ENCODE assay signal across 12 cellular contexts in the genomic region with DNA sequence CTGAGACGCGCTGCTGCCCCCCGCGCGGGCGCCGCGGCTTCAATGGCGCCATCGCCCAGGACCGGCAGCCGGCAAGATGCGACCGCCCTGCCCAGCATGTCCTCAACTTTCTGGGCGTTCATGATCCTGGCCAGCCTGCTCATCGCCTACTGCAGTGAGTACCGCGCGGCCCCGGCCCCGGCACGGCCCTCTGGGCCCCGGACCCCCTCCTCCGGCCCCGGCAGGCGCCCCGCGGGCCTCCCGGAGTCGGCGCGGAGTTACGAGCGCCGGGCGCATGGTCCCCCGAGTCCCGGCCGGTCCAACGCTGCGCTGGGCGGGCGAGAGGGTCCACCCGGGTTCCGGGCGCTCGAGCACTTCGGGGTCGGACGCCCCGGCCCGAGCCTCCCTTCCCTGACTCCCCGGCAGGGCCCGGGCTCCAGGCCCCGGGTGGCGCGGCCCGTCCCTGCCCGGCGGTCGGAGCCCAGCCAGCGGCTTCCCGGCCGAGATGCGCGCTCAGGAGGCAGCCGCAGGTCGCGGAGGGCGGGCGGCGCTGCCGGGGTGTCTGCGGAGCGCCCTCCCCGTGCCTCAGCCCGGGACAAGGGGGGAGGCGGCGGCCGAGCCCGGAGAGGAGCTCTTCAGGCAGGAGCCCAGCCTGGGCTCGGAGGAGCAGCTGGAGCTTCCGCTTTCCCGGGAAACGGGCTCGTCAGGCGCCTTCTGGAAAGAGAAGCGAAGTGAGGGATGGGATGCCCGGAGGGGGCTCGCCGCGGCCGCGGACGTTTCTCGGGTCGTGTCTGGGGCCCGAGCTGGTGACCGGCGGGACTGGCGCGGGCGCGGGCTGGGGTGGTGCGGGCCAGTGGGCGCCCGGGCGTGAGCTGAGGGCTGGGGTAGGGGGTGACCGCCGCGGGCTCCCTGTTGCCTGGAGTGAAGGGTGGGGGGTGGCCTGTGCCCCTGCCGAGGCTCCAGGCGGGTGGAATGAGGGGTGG.
DNase-seq lines count a peak whose midpoint lies in the region; ATAC-seq and TF ChIP-seq lines count a peak whose summit lies in the region.
"Had no signal": no experiment of that assay in that cellular context is flagged by ENCODE, and none has a peak within 500 bp of the region (broad histone marks: within the 10 kb centered on the region; RNA-seq: fewer than 3 reads in every experiment).

No MANE protein-coding gene starts in this region.

- H4K20me1 ChIP-seq in hepatocyte (ENCODE audit: insufficient read depth, poor library complexity, severe bottlenecking): no peaks in the 10 kb centered on the region

- peak overlapping the region; percentile 56 for H2AFZ ChIP-seq in hepatocyte

- H3K27ac ChIP-seq in WERI-Rb-1 (peak overlapping the region; percentile 19; the same call in 1 of the 2 replicates), hepatocyte (no peak overlapping the region)

- H3K27me3 Mint-ChIP-seq in activated T-helper 17 cell treated with anti-CD3 and anti-CD28 coated beads, Interleukin-2, amount 50 U/mL, for 72 hours: peaks cover 51% of the 10 kb centered on the region

- H3K27me3 ChIP-seq in WERI-Rb-1 (ENCODE audit: insufficient read depth, low read depth, severe bottlenecking) (no peaks in the 10 kb centered on the region), hepatocyte (peaks cover 56% of the 10 kb centered on the region)

- no peak overlapping the region for H3K27ac Mint-ChIP-seq in activated T-helper 17 cell treated with anti-CD3 and anti-CD28 coated beads, Interleukin-2, amount 50 U/mL, for 72 hours
- H3K27ac Mint-ChIP-seq: activated naive CD4-positive, alpha-beta T cell treated with anti-CD3 and anti-CD28 coated beads, Interleukin-2, amount 10 ng/mL, durations not matched to agents 7 days and 5 days had no signal

- ATAC-seq in activated T-helper 17 cell treated with anti-CD3 and anti-CD28 coated beads, Interleukin-2, amount 50 U/mL, for 72 hours (replicated peaks): no peak

- H3K36me3 ChIP-seq in WERI-Rb-1 (no peaks in the 10 kb centered on the region), hepatocyte (replicated peaks; ENCODE audit: insufficient read depth, low read depth) (no peaks in the 10 kb centered on the region)

- H3K9me2 ChIP-seq in hepatocyte (replicated peaks; ENCODE audit: insufficient read depth): no peaks in the 10 kb centered on the region

- H3K4me1 ChIP-seq in hepatocyte (ENCODE audit: insufficient read depth): peaks cover 10% of the 10 kb centered on the region

- H3K36me3 Mint-ChIP-seq in activated T-helper 17 cell treated with anti-CD3 and anti-CD28 coated beads, Interleukin-2, amount 50 U/mL, for 72 hours (ENCODE audit: low read depth): no peaks in the 10 kb centered on the region
- H3K36me3 Mint-ChIP-seq: activated naive CD4-positive, alpha-beta T cell treated with anti-CD3 and anti-CD28 coated beads, Interleukin-2, amount 10 ng/mL, durations not matched to agents 7 days and 5 days had no signal

- H3K9me3 ChIP-seq in WERI-Rb-1 (ENCODE audit: severe bottlenecking) (no peaks in the 10 kb centered on the region), hepatocyte (ENCODE audit: low read depth) (no peaks in the 10 kb centered on the region)

- H3K4me3 Mint-ChIP-seq in activated T-helper 17 cell treated with anti-CD3 and anti-CD28 coated beads, Interleukin-2, amount 50 U/mL, for 72 hours: no peak overlapping the region
- H3K4me3 Mint-ChIP-seq: activated naive CD4-positive, alpha-beta T cell treated with anti-CD3 and anti-CD28 coated beads, Interleukin-2, amount 10 ng/mL, durations not matched to agents 7 days and 5 days had no signal

- H3K4me1 Mint-ChIP-seq in activated T-helper 17 cell treated with anti-CD3 and anti-CD28 coated beads, Interleukin-2, amount 50 U/mL, for 72 hours: no peaks in the 10 kb centered on the region
- H3K4me1 Mint-ChIP-seq: activated naive CD4-positive, alpha-beta T cell treated with anti-CD3 and anti-CD28 coated beads, Interleukin-2, amount 10 ng/mL, durations not matched to agents 7 days and 5 days had no signal

- TF ChIP-seq CTCF in WERI-Rb-1 (IDR thresholded peaks at IDR 0.05; ENCODE audit: low read depth, low read length) (no peak), hepatocyte (IDR thresholded peaks at IDR 0.05; ENCODE audit: poor library complexity) (no peak)

- 1% methylated on average over 63 of the region's 113 CpGs for WGBS in hepatocyte (ENCODE audit: low lambda C conversion rate, missing lambda C conversion rate)

- H3K79me2 ChIP-seq in hepatocyte: no peaks in the 10 kb centered on the region

- H3K4me3 ChIP-seq in WERI-Rb-1 (ENCODE audit: low read depth, low read length): peak overlapping the region; percentile 54
- peak overlapping the region; percentile 42 for H3K4me3 ChIP-seq in hepatocyte

- DNase-seq in EL (peak; percentile 8), WERI-Rb-1 (no peak), hepatocyte (ENCODE audit: low spot score) (peak; percentile 44), retina (peak; percentile 79), NCI-H446 treated with DMSO at 0.1 percent for 48 hours (lab: John Stamatoyannopoulos, UW) (no peak), medulla oblongata (ENCODE audit: extremely low spot score) (no peak)
- no peak for DNase-seq in activated CD4-positive, alpha-beta T cell treated with anti-CD3 and anti-CD28 coated beads, Interleukin-2, amount 50 U/mL, for 1 hour
- DNase-seq: activated naive CD4-positive, alpha-beta T cell treated with anti-CD3 and anti-CD28 coated beads, Interleukin-2, amount 10 ng/mL, durations not matched to agents 7 days and 5 days; DMS53; NCI-H1417; stimulated activated CD4-positive, alpha-beta T cell treated with anti-CD3 and anti-CD28 coated beads, Interleukin-4, amount 100 ng/mL, for 1 hour had no signal

- H3K9me3 Mint-ChIP-seq in activated T-helper 17 cell treated with anti-CD3 and anti-CD28 coated beads, Interleukin-2, amount 50 U/mL, for 72 hours: no peaks in the 10 kb centered on the region
- H3K9me3 Mint-ChIP-seq: activated naive CD4-positive, alpha-beta T cell treated with anti-CD3 and anti-CD28 coated beads, Interleukin-2, amount 10 ng/mL, durations not matched to agents 7 days and 5 days had no signal

- H3K4me2 ChIP-seq in hepatocyte: peak overlapping the region; percentile 96

Comparison
In these comparisons a context has a peak if more than half of its experiments do, and no peak if none do; other contexts are left out.
1. DNase-seq: peak in EL (single experiment), hepatocyte (single experiment) and retina (single experiment); none in WERI-Rb-1 (single experiment), activated CD4-positive, alpha-beta T cell treated with anti-CD3 and anti-CD28 coated beads, Interleukin-2, amount 50 U/mL, for 1 hour (single experiment), NCI-H446 treated with DMSO at 0.1 percent for 48 hours (single experiment) and medulla oblongata (single experiment).